ENCODE assay signal across 25 cellular contexts in genomic region chr1:1438531-1439381, GRCh38. TPM values are rescaled to one million over a fixed set of nuclear protein-coding genes. Genes with fewer than 3 reads are reported as not detected.
A peak's percentile ranks its signal among the peaks of the same experiment; 100 is the strongest.
DNase-seq lines count a peak whose midpoint lies in the region; ATAC-seq and TF ChIP-seq lines count a peak whose summit lies in the region.
"Had no signal": no experiment of that assay in that cellular context is flagged by ENCODE, and none has a peak within 500 bp of the region (broad histone marks: within the 10 kb centered on the region; RNA-seq: fewer than 3 reads in every experiment).

No MANE protein-coding gene starts in this region.

- no peak overlapping the region for H2BK12ac ChIP-seq in mesenchymal stem cell (ENCODE audit: low read length in 2 of 2)

- no peak overlapping the region for H3K4me3 ChIP-seq in body of pancreas
- H3K4me3 ChIP-seq in mesenchymal stem cell (ENCODE audit: insufficient read depth in 1 of 2, low read depth in 1 of 2, low read length in 2 of 2), result no peak overlapping the region
- H3K4me3 ChIP-seq in Caco-2 (ENCODE audit: low read depth, low read length), result no peak overlapping the region
- H3K4me3 ChIP-seq: upper lobe of left lung had no signal

- peak overlapping the region; percentile 37 for H2AK5ac ChIP-seq in mesenchymal stem cell (ENCODE audit: low read length, severe bottlenecking)

- peak overlapping the region; percentile 87 for H2BK5ac ChIP-seq in mesenchymal stem cell (ENCODE audit: low read depth, low read length, poor library complexity, severe bottlenecking)

- H3K23ac ChIP-seq in mesenchymal stem cell (ENCODE audit: low read length in 2 of 2), result no peak overlapping the region

- WGBS in body of pancreas, 2 donors, result 84 to 90% methylated on average over 8 to 40 of the region's 45 CpGs
- 92% methylated on average over 45 of the region's 45 CpGs for WGBS in mesenchymal stem cell

- no peak overlapping the region for H2BK120ac ChIP-seq in mesenchymal stem cell (ENCODE audit: low read depth, low read length)

- TF ChIP-seq POLR2A in body of pancreas (IDR thresholded peaks at IDR 0.05), result no peak

- BruUV-seq in Caco-2 (replicated peaks; lab: Mats Ljungman, UMichigan), result no TSS peak

- no peak overlapping the region for H3K27ac Mint-ChIP-seq in Caco-2 (ENCODE audit: unreplicated experiment)
- H3K27ac Mint-ChIP-seq: mesothelial cell of epicardium; stimulated activated naive CD8-positive, alpha-beta T cell treated with anti-CD3 and anti-CD28 coated beads, Interleukin-15, amount 100 ng/mL, for 72 hours had no signal

- CTCF ChIA-PET in Caco-2 (lab: Charles Lee), result no interaction called here

- H3K4me1 Mint-ChIP-seq in Caco-2 (ENCODE audit: low read depth, unreplicated experiment), result no peaks in the 10 kb centered on the region
- H3K4me1 Mint-ChIP-seq: central memory CD8-positive, alpha-beta T cell had no signal

- H3K4me1 ChIP-seq in body of pancreas, result peaks cover 72% of the 10 kb centered on the region
- H3K4me1 ChIP-seq in mesenchymal stem cell (ENCODE audit: control insufficient read depth, insufficient read depth, low read depth, low read length), result peaks cover 69% of the 10 kb centered on the region
- H3K4me1 ChIP-seq in Caco-2, result peaks cover 35% of the 10 kb centered on the region

- intact Hi-C loops in Right ventricle myocardium superior (cut with DNase I), result no loop called here
- intact Hi-C loops in Right ventricle myocardium inferior (cut with DNase I), result no loop called here
- intact Hi-C loops in body of pancreas (cut with DNase I), result loop anchor here (5.0 kb wide), 1 partner anchor 36 kb away; no protein-coding TSS in a partner anchor
- intact Hi-C loops in Caco-2 (cut with micrococcal nuclease; ENCODE audit: unreplicated experiment), result no loop called here

- H3K9me3 ChIP-seq in body of pancreas, result no peaks in the 10 kb centered on the region
- no peaks in the 10 kb centered on the region for H3K9me3 ChIP-seq in mesenchymal stem cell (ENCODE audit: control insufficient read depth, low read length)
- H3K9me3 ChIP-seq in Caco-2, result no peaks in the 10 kb centered on the region
- H3K9me3 ChIP-seq: neutrophil, upper lobe of left lung had no signal

- H3K27me3 Mint-ChIP-seq in Caco-2 (ENCODE audit: insufficient read depth, unreplicated experiment), result no peaks in the 10 kb centered on the region

- no peak overlapping the region for H3K14ac ChIP-seq in mesenchymal stem cell (ENCODE audit: low read length in 2 of 2)

- ATAC-seq in Right ventricle myocardium superior (ENCODE audit: poor library complexity), result no peak
- no peak for ATAC-seq in Right ventricle myocardium inferior
- no peak for ATAC-seq in body of pancreas
- ATAC-seq in GM19467 (IDR thresholded peaks at IDR 0.05; ENCODE audit: unreplicated experiment), result no peak

- TF ChIP-seq CTCF in body of pancreas (IDR thresholded peaks at IDR 0.05) (no peak), Caco-2 (IDR thresholded peaks at IDR 0.05; ENCODE audit: insufficient read depth in 1 of 2, low read depth in 1 of 2, low read length in 1 of 2, severe bottlenecking in 1 of 2, unreplicated experiment in 1 of 2) (no peak), GM10266 (IDR thresholded peaks at IDR 0.05; ENCODE audit: control insufficient read depth, insufficient read depth, low read depth, missing control alignments) (no peak)

- H2BK15ac ChIP-seq in mesenchymal stem cell (ENCODE audit: low read depth, poor library complexity, severe bottlenecking), result no peak overlapping the region

- no peak overlapping the region for H3K4ac ChIP-seq in mesenchymal stem cell (ENCODE audit: low read depth in 1 of 2, low read length in 2 of 2)

- peak; percentile 28 for DNase-seq in Right ventricle myocardium superior
- no peak for DNase-seq in Right ventricle myocardium inferior (ENCODE audit: missing footprints)
- DNase-seq in body of pancreas, result no peak
- DNase-seq in mesenchymal stem cell, result no peak
- no peak for DNase-seq in NOMO-1 (lab: John Stamatoyannopoulos, UW; ENCODE audit: unreplicated experiment in 2 of 2)
- DNase-seq in Caco-2, result no peak
- no peak for DNase-seq in GM10266 (ENCODE audit: extremely low spot score)
- DNase-seq: activated CD4-positive, alpha-beta T cell treated with anti-CD3 and anti-CD28 coated beads for 1 hour; activated CD8-positive, alpha-beta memory T cell treated with anti-CD3 and anti-CD28 coated beads for 24 hours; activated naive CD4-positive, alpha-beta T cell treated with anti-CD3 and anti-CD28 coated beads, Interleukin-2, amount 50 U/mL, for 16 hours; activated T-cell treated with anti-CD3 and anti-CD28 coated beads, Interleukin-2, amount 50 U/mL, for 48 hours; anterior cingulate cortex; effector CD8-positive, alpha-beta T cell; NCI-H1105; NCI-H2081 treated with DMSO at 0.1 percent for 48 hours; stimulated activated CD4-positive, alpha-beta T cell treated with anti-CD3 and anti-CD28 coated beads, Interleukin-4, amount 100 ng/mL, for 4 hours; stimulated activated naive CD8-positive, alpha-beta T cell treated with anti-CD3 and anti-CD28 coated beads, Interleukin-15, amount 100 ng/mL, for 72 hours had no signal

- H3K4me3 Mint-ChIP-seq in Caco-2 (ENCODE audit: unreplicated experiment), result no peak overlapping the region
- H3K4me3 Mint-ChIP-seq: central memory CD8-positive, alpha-beta T cell; mesothelial cell of epicardium; stimulated activated naive CD8-positive, alpha-beta T cell treated with anti-CD3 and anti-CD28 coated beads, Interleukin-15, amount 100 ng/mL, for 72 hours had no signal

- H4K8ac ChIP-seq in mesenchymal stem cell (ENCODE audit: low read length), result no peak overlapping the region

- no peaks in the 10 kb centered on the region for H3K27me3 ChIP-seq in body of pancreas
- peaks cover 0 to 26% of the 10 kb centered on the region in 2 experiments for H3K27me3 ChIP-seq in mesenchymal stem cell (ENCODE audit: control insufficient read depth in 1 of 2, insufficient read depth in 1 of 2, low read length in 2 of 2)
- H3K27me3 ChIP-seq in Caco-2 (replicated peaks; ENCODE audit: control insufficient read depth, insufficient read depth, low read length), result no peaks in the 10 kb centered on the region

- peak overlapping the region; percentile 43 for H4K91ac ChIP-seq in mesenchymal stem cell (ENCODE audit: low read length)

- no peak overlapping the region for H2AFZ ChIP-seq in mesenchymal stem cell (ENCODE audit: low read depth, low read length)

- peaks cover 23% of the 10 kb centered on the region for H3K79me1 ChIP-seq in mesenchymal stem cell (replicated peaks; ENCODE audit: low read length, poor library complexity, severe bottlenecking)

- no peak overlapping the region for H3K4me2 ChIP-seq in mesenchymal stem cell (ENCODE audit: low read length, poor library complexity, severe bottlenecking)

- POLR2A ChIA-PET in Caco-2 (lab: Charles Lee), result interaction anchor here (1.0 kb wide), 1 partner anchor 63 kb away, joined by 6 read pairs; the partner anchor contains the start of gene AURKAIP1

- peaks cover 14% of the 10 kb centered on the region for H3K36me3 Mint-ChIP-seq in Caco-2 (ENCODE audit: insufficient read depth, unreplicated experiment)

- H3K18ac ChIP-seq in mesenchymal stem cell (ENCODE audit: low read depth in 1 of 2, low read length in 2 of 2), result no peak overlapping the region

- no peaks in the 10 kb centered on the region for H3K36me3 ChIP-seq in body of pancreas (replicated peaks in 1 of 2; ENCODE audit: insufficient read depth in 1 of 2, low read depth in 2 of 2)
- H3K36me3 ChIP-seq in mesenchymal stem cell (ENCODE audit: control insufficient read depth in 1 of 2, insufficient read depth in 2 of 2, low read depth in 1 of 2, low read length in 2 of 2), result peaks cover 0 to 52% of the 10 kb centered on the region in 2 experiments
- no peaks in the 10 kb centered on the region for H3K36me3 ChIP-seq in Caco-2 (ENCODE audit: control insufficient read depth, insufficient read depth, low read length)
- H3K36me3 ChIP-seq: neutrophil, upper lobe of left lung had no signal

- H3K27ac ChIP-seq in body of pancreas (peak overlapping the region in 3 of 4 donors; percentile 54 to 94 (median 80)), mesenchymal stem cell (ENCODE audit: low read length, poor library complexity, severe bottlenecking) (peak overlapping the region; percentile 88)
- H3K27ac ChIP-seq: neutrophil, upper lobe of left lung had no signal

- H3K9ac ChIP-seq in mesenchymal stem cell (ENCODE audit: low read length), result no peak overlapping the region

- no peaks in the 10 kb centered on the region for H3K9me3 Mint-ChIP-seq in Caco-2 (ENCODE audit: unreplicated experiment)
- H3K9me3 Mint-ChIP-seq: central memory CD8-positive, alpha-beta T cell; mesothelial cell of epicardium; stimulated activated naive CD8-positive, alpha-beta T cell treated with anti-CD3 and anti-CD28 coated beads, Interleukin-15, amount 100 ng/mL, for 72 hours had no signal

RNA-seq across cellular contexts. Expression of gene VWA1, which starts 3.3 kb away (rescaled TPM):
- total RNA-seq in Right ventricle myocardium superior (17.1 TPM), Right ventricle myocardium inferior (20.5 TPM), body of pancreas (10 to 100 TPM; 47.1 to 55.5 TPM), Caco-2 (2022) (73.7 and 74.7 TPM in 2 replicates)
- 7.3 TPM for polyA plus RNA-seq in mesenchymal stem cell (2013, experiment 1 of 2)
- polyA plus RNA-seq in mesenchymal stem cell (2013, experiment 2 of 2), result 7.5 TPM

RNA-seq across cellular contexts. Expression of gene ATAD3C, which starts 10.7 kb away (rescaled TPM):
- total RNA-seq in Right ventricle myocardium superior (0.94 TPM), Right ventricle myocardium inferior (1.8 TPM), body of pancreas (1 to 10 TPM; 1.6 to 2.3 TPM), Caco-2 (2022) (0.84 and 0.95 TPM in 2 replicates)
- 0.03 TPM for polyA plus RNA-seq in mesenchymal stem cell (2013, experiment 1 of 2)
- 0.04 TPM for polyA plus RNA-seq in mesenchymal stem cell (2013, experiment 2 of 2)
- total RNA-seq: A172, H4, HT1080 had no signal

RNA-seq across cellular contexts. Expression of gene ANKRD65, which starts 17.7 kb away (rescaled TPM):
- total RNA-seq in Right ventricle myocardium superior, result 1.8 TPM
- total RNA-seq in Right ventricle myocardium inferior, result 3.0 TPM
- total RNA-seq in body of pancreas, result 10 to 100 TPM; 11.2 to 15.5 TPM
- polyA plus RNA-seq in mesenchymal stem cell (2013, experiment 1 of 2), result 0.14 TPM
- 0.18 TPM for polyA plus RNA-seq in mesenchymal stem cell (2013, experiment 2 of 2)
- total RNA-seq in Caco-2 (2022), result 1.6 and 3.2 TPM in 2 replicates
- total RNA-seq: A172, H4, HT1080 had no signal

RNA-seq across cellular contexts. Expression of gene MRPL20, which starts 31.7 kb away (rescaled TPM):
- total RNA-seq in Right ventricle myocardium superior (144 TPM), Right ventricle myocardium inferior (140 TPM), body of pancreas (10 to 100 TPM; 72.8 to 85.9 TPM), Caco-2 (2022) (109 and 110 TPM in 2 replicates)
- polyA plus RNA-seq in mesenchymal stem cell (2013, experiment 1 of 2), result 152 TPM
- polyA plus RNA-seq in mesenchymal stem cell (2013, experiment 2 of 2), result 152 TPM

RNA-seq across cellular contexts. Expression of gene ATAD3B, which starts 32.8 kb away (rescaled TPM):
- total RNA-seq in Right ventricle myocardium superior (7.9 TPM), Right ventricle myocardium inferior (9.0 TPM), body of pancreas (10 to 100 TPM; 16.6 to 37.2 TPM), Caco-2 (2022) (48.1 and 54.7 TPM in 2 replicates)
- polyA plus RNA-seq in mesenchymal stem cell (2013, experiment 1 of 2), result 13.9 TPM
- polyA plus RNA-seq in mesenchymal stem cell (2013, experiment 2 of 2), result 12.7 TPM
